Comparison of ENCODE assay signal across 24 cellular contexts in the genomic region with DNA sequence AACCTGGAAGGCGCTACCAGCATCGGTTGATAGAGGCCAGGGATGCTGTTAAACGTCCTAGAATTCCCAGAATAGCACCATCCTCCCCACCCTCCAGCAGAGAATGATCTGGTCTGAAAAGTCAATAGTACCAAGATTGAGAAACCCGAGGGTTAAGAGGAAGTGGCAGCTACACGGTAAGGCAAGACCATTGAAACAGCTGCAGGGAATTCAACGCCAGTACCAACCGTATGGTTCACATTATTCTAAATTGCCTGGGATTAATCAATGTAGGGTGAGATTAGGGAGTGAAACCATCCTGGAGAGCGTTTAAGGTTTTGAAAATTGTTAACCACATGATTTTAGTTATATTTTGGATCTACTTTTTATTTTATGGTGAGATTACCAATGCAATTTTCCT.
DNase-seq lines count a peak whose midpoint lies in the region; ATAC-seq and TF ChIP-seq lines count a peak whose summit lies in the region.
"Had no signal": no experiment of that assay in that cellular context is flagged by ENCODE, and none has a peak within 500 bp of the region (broad histone marks: within the 10 kb centered on the region; RNA-seq: fewer than 3 reads in every experiment).

No MANE protein-coding gene starts in this region.

- 64 to 70% methylated on average over 8 of the region's 8 CpGs for WGBS in thyroid gland, 2 donors

- no peaks in the 10 kb centered on the region for H3K36me3 ChIP-seq in thyroid gland
- H3K36me3 ChIP-seq: heart right ventricle, suprapubic skin had no signal

- no peak for TF ChIP-seq POLR2A in thyroid gland (IDR thresholded peaks at IDR 0.05)

- no peaks in the 10 kb centered on the region for H3K9me3 Mint-ChIP-seq in effector memory CD8-positive, alpha-beta T cell
- H3K9me3 Mint-ChIP-seq: CD4-positive, alpha-beta T cell had no signal

- no peak overlapping the region for H3K4me3 Mint-ChIP-seq in effector memory CD8-positive, alpha-beta T cell
- H3K4me3 Mint-ChIP-seq: activated CD8-positive, alpha-beta T cell treated with anti-CD3 and anti-CD28 coated beads, Interleukin-2, amount 10 ng/mL, durations not matched to agents 7 days and 5 days; CD4-positive, alpha-beta T cell; stimulated activated naive B cell treated with anti-CD40 and anti-IgM and Interleukin-4, amounts not matched to agents 10 μg/mL and 1 μg/mL and 100 μg/mL, for 72 hours had no signal

- ATAC-seq in SK-N-SH treated with all-trans-retinoic acid at 6 μM for 48 hours, result peak; percentile 73
- ATAC-seq in effector memory CD8-positive, alpha-beta T cell (replicated peaks), result no peak
- ATAC-seq: activated CD8-positive, alpha-beta T cell treated with anti-CD3 and anti-CD28 coated beads, Interleukin-2, amount 10 ng/mL, durations not matched to agents 7 days and 5 days; left colon; stimulated activated naive B cell treated with anti-CD40 and anti-IgM and Interleukin-4, amounts not matched to agents 10 μg/mL and 1 μg/mL and 100 μg/mL, for 72 hours had no signal

- H3K27ac ChIP-seq in thyroid gland, result peak overlapping the region; percentile 5 to 60 (median 54)
- H3K27ac ChIP-seq: heart right ventricle, suprapubic skin had no signal

- H3K27me3 Mint-ChIP-seq in effector memory CD8-positive, alpha-beta T cell, result peaks cover 4 to 57% of the 10 kb centered on the region in 2 donors

- H3K4me1 ChIP-seq in thyroid gland, result peaks cover 23 to 39% of the 10 kb centered on the region in 2 donors

- H3K4me3 ChIP-seq in thyroid gland (replicated peaks in 1 of 3), result no peak overlapping the region
- H3K4me3 ChIP-seq: heart right ventricle, suprapubic skin had no signal

- DNase-seq in GM03348 (ENCODE audit: low spot score) (peak; percentile 28), fibroblast of the conjunctiva (ENCODE audit: low read depth) (peak; percentile 21), thyroid gland (no peak), nucleus accumbens (lab: John Stamatoyannopoulos, UW) (no peak), EL (no peak)
- no peak for DNase-seq in effector memory CD8-positive, alpha-beta T cell
- DNase-seq in activated T-cell treated with anti-CD3 and anti-CD28 coated beads, Interleukin-2, amount 50 U/mL, for 1 hour, result no peak
- DNase-seq: activated CD4-positive, CD25-positive, alpha-beta regulatory T cell treated with anti-CD3 and anti-CD28 coated beads, Interleukin-2, amount 50 U/mL, for 72 hours; activated CD8-positive, alpha-beta T cell treated with anti-CD3 and anti-CD28 coated beads, Interleukin-2, amount 10 ng/mL, durations not matched to agents 7 days and 5 days; activated gamma-delta T cell treated with Interleukin-2 at 50 U/mL for 16 hours; CD4-positive, alpha-beta T cell; cortex of kidney; heart right ventricle; left colon; NCI-H1417 treated with DMSO at 0.1 percent for 48 hours; NCI-H446; occipital lobe; retina; SHP77 treated with DMSO at 0.1 percent for 48 hours; stimulated activated CD4-positive, alpha-beta T cell treated with anti-CD3 and anti-CD28 coated beads, Interleukin-2, amount 100 ng/mL, for 48 hours; stimulated activated naive B cell treated with anti-CD40 and anti-IgM and Interleukin-4, amounts not matched to agents 10 μg/mL and 1 μg/mL and 100 μg/mL, for 72 hours; T-helper 1 cell had no signal

- intact Hi-C loops in thyroid gland (cut with DNase I), result no loop called here

- no peaks in the 10 kb centered on the region for H3K27me3 ChIP-seq in thyroid gland
- H3K27me3 ChIP-seq: heart right ventricle, suprapubic skin had no signal

- H3K27ac Mint-ChIP-seq in effector memory CD8-positive, alpha-beta T cell, result no peak overlapping the region
- H3K27ac Mint-ChIP-seq: activated CD8-positive, alpha-beta T cell treated with anti-CD3 and anti-CD28 coated beads, Interleukin-2, amount 10 ng/mL, durations not matched to agents 7 days and 5 days; CD4-positive, alpha-beta T cell; stimulated activated naive B cell treated with anti-CD40 and anti-IgM and Interleukin-4, amounts not matched to agents 10 μg/mL and 1 μg/mL and 100 μg/mL, for 72 hours had no signal

- H3K4me1 Mint-ChIP-seq in effector memory CD8-positive, alpha-beta T cell (ENCODE audit: low read depth in 2 of 2), result peaks cover 0 to 2% of the 10 kb centered on the region in 2 donors
- H3K4me1 Mint-ChIP-seq: stimulated activated naive B cell treated with anti-CD40 and anti-IgM and Interleukin-4, amounts not matched to agents 10 μg/mL and 1 μg/mL and 100 μg/mL, for 72 hours had no signal

- no peaks in the 10 kb centered on the region for H3K36me3 Mint-ChIP-seq in effector memory CD8-positive, alpha-beta T cell (ENCODE audit: insufficient read depth)

- TF ChIP-seq CTCF in thyroid gland (IDR thresholded peaks at IDR 0.05), result no peak

- no peaks in the 10 kb centered on the region for H3K9me3 ChIP-seq in thyroid gland
- H3K9me3 ChIP-seq: suprapubic skin had no signal

TF ChIP-seq in SK-N-SH treated with all-trans-retinoic acid at 6 μM for 48 hours, 23 proteins besides CTCF, POLR2A, EP300 and RAD21:
- TF ChIP-seq PPARA (CRISPR knock-in tag; IDR thresholded peaks at IDR 0.05; ENCODE audit: borderline replicate concordance), result no peak
- no peak for TF ChIP-seq TOX (CRISPR knock-in tag; IDR thresholded peaks at IDR 0.05; ENCODE audit: borderline replicate concordance)
- TF ChIP-seq ESRRG (CRISPR knock-in tag; IDR thresholded peaks at IDR 0.05), result no peak
- TF ChIP-seq SNAI2 (CRISPR knock-in tag; IDR thresholded peaks at IDR 0.05), result no peak
- TF ChIP-seq ZFP30 (CRISPR knock-in tag; IDR thresholded peaks at IDR 0.05), result no peak
- TF ChIP-seq TCF4 (CRISPR knock-in tag; IDR thresholded peaks at IDR 0.05; ENCODE audit: borderline replicate concordance), result no peak; the same call in 1 of the 2 replicates
- no peak for TF ChIP-seq ZFP3 (CRISPR knock-in tag; IDR thresholded peaks at IDR 0.05)

Comparison
In these comparisons a context has a peak if more than half of its experiments do, and no peak if none do; other contexts are left out.
1. DNase-seq: peak in GM03348 (single experiment) and fibroblast of the conjunctiva (single experiment); none in thyroid gland (0 of 2), effector memory CD8-positive, alpha-beta T cell (0 of 3), nucleus accumbens (0 of 56), EL (single experiment) and activated T-cell treated with anti-CD3 and anti-CD28 coated beads, Interleukin-2, amount 50 U/mL, for 1 hour (single experiment).